ENCODE assay signal across 9 cellular contexts in genomic region chr17:1787301-1787902, GRCh38. TPM values are rescaled to one million over a fixed set of nuclear protein-coding genes. Genes with fewer than 3 reads are reported as not detected.
DNase-seq lines count a peak whose midpoint lies in the region; ATAC-seq, FAIRE-seq and TF ChIP-seq lines count a peak whose summit lies in the region.
"Had no signal": no experiment of that assay in that cellular context is flagged by ENCODE, and none has a peak within 500 bp of the region (broad histone marks: within the 10 kb centered on the region; RNA-seq: fewer than 3 reads in every experiment).

No MANE protein-coding gene starts in this region.

- peaks cover 31% of the 10 kb centered on the region for H3F3A ChIP-seq in GM23248 (ENCODE audit: insufficient read depth)

- in situ Hi-C loops in GM23248 (cut with MboI), result loop anchor here (10.0 kb wide), 1 partner anchor 63 kb away; the partner anchor contains the start of gene WDR81
- in situ Hi-C loops in astrocyte of the spinal cord (cut with HindIII; ENCODE audit: low sequenced_read_pairs), result no loop called here

- DNase-seq in GM23248 (peak; percentile 97), astrocyte of the spinal cord (ENCODE audit: low read depth, low spot score) (peak; percentile 94), hepatocyte (ENCODE audit: low spot score) (peak; percentile 91), small intestine (peak; percentile 99), NOMO-1 treated with dmso at 0.1 percent for 144 hours (lab: John Stamatoyannopoulos, UW; ENCODE audit: unreplicated experiment) (no peak), activated gamma-delta T cell treated with Interleukin-2 at 50 U/mL for 16 hours (no peak)

- H3K9ac ChIP-seq in GM23248, result peak overlapping the region; percentile 54

- TF ChIP-seq CTCF in astrocyte of the spinal cord (IDR thresholded peaks at IDR 0.05; ENCODE audit: low read depth, low read length) (no peak), hepatocyte (IDR thresholded peaks at IDR 0.05; ENCODE audit: poor library complexity) (no peak)

- H2AFZ ChIP-seq in GM23248 (peak overlapping the region; percentile 58), hepatocyte (no peak overlapping the region)

- H4K20me1 ChIP-seq in GM23248 (ENCODE audit: insufficient read depth), result no peaks in the 10 kb centered on the region
- H4K20me1 ChIP-seq in hepatocyte (ENCODE audit: insufficient read depth, poor library complexity, severe bottlenecking), result no peaks in the 10 kb centered on the region

- H3K27me3 ChIP-seq in GM23248 (replicated peaks; ENCODE audit: insufficient read depth) (no peaks in the 10 kb centered on the region), hepatocyte (no peaks in the 10 kb centered on the region), small intestine (ENCODE audit: control insufficient read depth in 2 of 2, insufficient read depth in 2 of 2, low read length in 2 of 2) (no peaks in the 10 kb centered on the region)

- H3K4me1 ChIP-seq in GM23248 (ENCODE audit: insufficient read depth) (peaks cover 21% of the 10 kb centered on the region), hepatocyte (ENCODE audit: insufficient read depth) (peaks cover 26% of the 10 kb centered on the region), small intestine (ENCODE audit: control insufficient read depth in 2 of 2, insufficient read depth in 1 of 2, low read depth in 1 of 2, low read length in 1 of 2) (peaks cover 2 to 6% of the 10 kb centered on the region in 2 donors)

- H3K27ac ChIP-seq in GM23248, result peak overlapping the region; percentile 76
- peak overlapping the region; percentile 89 for H3K27ac ChIP-seq in hepatocyte
- H3K27ac ChIP-seq in small intestine (ENCODE audit: low read depth in 1 of 2, low read length in 1 of 2), result peak overlapping the region; percentile 81 to 93

- H3K9me3 ChIP-seq in GM23248 (ENCODE audit: low read depth), result no peaks in the 10 kb centered on the region
- no peaks in the 10 kb centered on the region for H3K9me3 ChIP-seq in hepatocyte (ENCODE audit: low read depth)
- H3K9me3 ChIP-seq in small intestine (ENCODE audit: control insufficient read depth, low read depth), result no peaks in the 10 kb centered on the region

- WGBS in GM23248 (ENCODE audit: low coverage in 1 of 2, low lambda C conversion rate in 2 of 2, missing lambda C conversion rate in 2 of 2), 2 experiments, result 19% methylated on average over 16 of the region's 16 CpGs
- 74% methylated on average over 16 of the region's 16 CpGs for WGBS in hepatocyte (ENCODE audit: low lambda C conversion rate, missing lambda C conversion rate)
- WGBS in small intestine, 3 donors, result 26 to 60% (median 45%) methylated on average over 16 of the region's 16 CpGs

- H3K4me3 ChIP-seq in GM23248 (0 out of 2 replicates have a peak overlapping the region, but pooled peaks have one; percentile 26), astrocyte of the spinal cord (ENCODE audit: low read depth, low read length) (no peak overlapping the region), hepatocyte (no peak overlapping the region), small intestine (ENCODE audit: low read depth in 1 of 2, low read length in 2 of 2) (no peak overlapping the region)

- H3K9me2 ChIP-seq in GM23248 (ENCODE audit: insufficient read depth), result no peaks in the 10 kb centered on the region
- no peaks in the 10 kb centered on the region for H3K9me2 ChIP-seq in hepatocyte (replicated peaks; ENCODE audit: insufficient read depth)

- H3K79me2 ChIP-seq in GM23248 (ENCODE audit: insufficient read depth) (peaks cover 14% of the 10 kb centered on the region), hepatocyte (no peaks in the 10 kb centered on the region)

- H3K36me3 ChIP-seq in GM23248 (ENCODE audit: low read depth), result no peaks in the 10 kb centered on the region
- no peaks in the 10 kb centered on the region for H3K36me3 ChIP-seq in hepatocyte (replicated peaks; ENCODE audit: insufficient read depth, low read depth)
- H3K36me3 ChIP-seq in small intestine (ENCODE audit: control insufficient read depth in 2 of 2, insufficient read depth in 2 of 2, low read length in 2 of 2), result no peaks in the 10 kb centered on the region

- FAIRE-seq in small intestine (lab: Jason Lieb, UNC), result peak; percentile 93

- ATAC-seq in activated CD4-positive, CD25-positive, alpha-beta regulatory T cell treated with anti-CD3 and anti-CD28 coated beads, Interleukin-2, amount 50 U/mL, for 24 hours, result no peak
- no peak for ATAC-seq in GM21447 (IDR thresholded peaks at IDR 0.05; ENCODE audit: unreplicated experiment)

- H3K4me2 ChIP-seq in GM23248 (ENCODE audit: unreplicated experiment) (peak overlapping the region; percentile 49), hepatocyte (peak overlapping the region; percentile 39)

RNA-seq across cellular contexts. Expression of gene SERPINF1, which starts 25.5 kb away (rescaled TPM):
- total RNA-seq in GM23248 (2014; rRNA removed; shearing (Covaris generic)), result 60.3 and 91.4 TPM in 2 replicates
- polyA plus RNA-seq in GM23248 (2016; fragmentation: Nextera tagmentation; extraction: Ambion mirVana) (28.3 and 29.0 TPM in 2 replicates), hepatocyte (739 and 774 TPM in 2 replicates), small intestine (100 to 1,000 TPM in 1 of 3 donors, 10 to 100 TPM in 1, 1 to 10 TPM in 1; 7.2 to 118 (median 20.8) TPM)
- total RNA-seq in hepatocyte, result 1,201 and 1,404 TPM in 2 replicates

RNA-seq across cellular contexts. Expression of gene SMYD4, which starts 42.3 kb away (rescaled TPM):
- total RNA-seq in GM23248 (2014; rRNA removed; shearing (Covaris generic)), result 3.6 and 14.5 TPM in 2 replicates
- polyA plus RNA-seq in GM23248 (2016; fragmentation: Nextera tagmentation; extraction: Ambion mirVana) (5.3 and 7.5 TPM in 2 replicates), hepatocyte (8.5 and 9.5 TPM in 2 replicates), small intestine (1 to 10 TPM; 5.1 to 8.3 (median 6.3) TPM)
- 8.7 and 11.4 TPM in 2 replicates for total RNA-seq in hepatocyte

RNA-seq across cellular contexts. Expression of gene RPA1, which starts 42.4 kb away (rescaled TPM):
- total RNA-seq in GM23248 (2014; rRNA removed; shearing (Covaris generic)), result 16.4 and 17.3 TPM in 2 replicates
- 37.1 and 45.9 TPM in 2 replicates for polyA plus RNA-seq in GM23248 (2016; fragmentation: Nextera tagmentation; extraction: Ambion mirVana)
- 15.2 and 17.6 TPM in 2 replicates for total RNA-seq in hepatocyte
- 32.4 and 33.6 TPM in 2 replicates for polyA plus RNA-seq in hepatocyte
- 10 to 100 TPM; 21.2 to 32.5 (median 22.2) TPM for polyA plus RNA-seq in small intestine

RNA-seq across cellular contexts. Expression of gene SERPINF2, which starts 44.7 kb away (rescaled TPM):
- total RNA-seq in GM23248 (2014; rRNA removed; shearing (Covaris generic)), result not detected in 2 replicates
- polyA plus RNA-seq in GM23248 (2016; fragmentation: Nextera tagmentation; extraction: Ambion mirVana) (0.08 TPM in 1 of 2 replicates, not detected in the other), hepatocyte (127 and 164 TPM in 2 replicates), small intestine (1 to 10 TPM in 2 of 3 donors, under 1 TPM in 1; 0.89 to 4.5 (median 1.6) TPM)
- 127 and 140 TPM in 2 replicates for total RNA-seq in hepatocyte
- total RNA-seq: glomerular endothelial cell had no signal

Comparison
In these comparisons a context has a peak if more than half of its experiments do, and no peak if none do; other contexts are left out.
1. DNase-seq: peak in GM23248 (single experiment), astrocyte of the spinal cord (single experiment), hepatocyte (single experiment) and small intestine (single experiment); none in NOMO-1 treated with dmso at 0.1 percent for 144 hours (single experiment) and activated gamma-delta T cell treated with Interleukin-2 at 50 U/mL for 16 hours (single experiment).
2. Peak in every context shown above with its lines, with median percentiles within 50 percentile points of each other: H3K27ac ChIP-seq.